Comparison of ENCODE assay signal across 35 cellular contexts in the genomic region with DNA sequence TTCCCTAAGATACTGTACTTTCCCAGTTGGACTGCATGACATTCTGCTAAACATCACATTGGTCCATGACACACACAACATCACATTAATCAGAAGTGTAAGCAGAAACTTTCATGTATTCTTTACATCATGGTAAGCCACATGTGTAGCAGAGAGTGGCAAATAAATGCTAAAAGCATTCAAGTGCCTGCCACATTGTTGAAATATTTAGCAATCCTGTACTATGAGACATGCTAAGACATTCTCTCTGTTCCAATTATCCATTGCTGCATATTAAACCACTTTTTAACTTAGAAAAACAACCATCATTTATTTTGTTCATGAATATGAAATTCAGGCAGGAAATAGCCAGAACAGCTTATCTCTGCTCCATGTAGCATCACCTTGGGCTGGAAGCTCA.
DNase-seq lines count a peak whose midpoint lies in the region; ATAC-seq and TF ChIP-seq lines count a peak whose summit lies in the region.
"Had no signal": no experiment of that assay in that cellular context is flagged by ENCODE, and none has a peak within 500 bp of the region (broad histone marks: within the 10 kb centered on the region; RNA-seq: fewer than 3 reads in every experiment).

No MANE protein-coding gene starts in this region.

- H3K36me3 ChIP-seq in SK-N-SH (replicated peaks in 1 of 2; ENCODE audit: control insufficient read depth in 1 of 2, insufficient read depth in 2 of 2, low read length in 1 of 2) (peaks cover 0 to 7% of the 10 kb centered on the region in 2 experiments), testis (ENCODE audit: low read depth, missing control alignments) (no peaks in the 10 kb centered on the region)
- H3K36me3 ChIP-seq: esophagus muscularis mucosa, left ventricle myocardium inferior, MG63 had no signal

- H3K27me3 ChIP-seq in SK-N-SH (ENCODE audit: insufficient read depth), result no peaks in the 10 kb centered on the region
- no peaks in the 10 kb centered on the region for H3K27me3 ChIP-seq in testis
- H3K27me3 ChIP-seq: dorsolateral prefrontal cortex, esophagus muscularis mucosa, MG63 had no signal

- TF ChIP-seq POLR2A in testis (IDR thresholded peaks at IDR 0.05), result no peak

- H3K9me2 ChIP-seq in SK-N-SH, result no peaks in the 10 kb centered on the region

- intact Hi-C loops in testis (cut with DNase I; ENCODE audit: low total_unique reads), result no loop called here

- peak; percentile 59 for ATAC-seq in SK-N-SH treated with all-trans-retinoic acid at 6 μM for 48 hours
- ATAC-seq in HG03280 (IDR thresholded peaks at IDR 0.05; ENCODE audit: unreplicated experiment), result no peak
- ATAC-seq: sciatic nerve; stimulated activated effector memory CD8-positive, alpha-beta T cell treated with anti-CD3 and anti-CD28 coated beads, Interleukin-12 subunit alpha, Interleukin-12 subunit beta, amount 100 ng/mL, for 72 hours had no signal

- no peaks in the 10 kb centered on the region for H4K20me1 ChIP-seq in SK-N-SH (ENCODE audit: insufficient read depth)

- no peak for TF ChIP-seq RAD21 in SK-N-SH (IDR thresholded peaks at IDR 0.05; ENCODE audit: low read length)

- no peak overlapping the region for H3K9ac ChIP-seq in SK-N-SH

- CTCF ChIA-PET in SK-N-SH (lab: Yijun Ruan, JAX), result interaction anchor here (0.7 kb wide), 1 partner anchor 1651 kb away, joined by 3 read pairs; no protein-coding TSS in a partner anchor

- H3K4me3 Mint-ChIP-seq in glutamatergic neuron (ENCODE audit: unreplicated experiment), result no peak overlapping the region
- H3K4me3 Mint-ChIP-seq: activated CD4-positive, alpha-beta memory T cell treated with anti-CD3 and anti-CD28 coated beads, Interleukin-2, amount 10 ng/mL, durations not matched to agents 7 days and 5 days; brain; CD4-positive, CD25-positive, alpha-beta regulatory T cell; stimulated activated effector memory CD8-positive, alpha-beta T cell treated with anti-CD3 and anti-CD28 coated beads, Interleukin-12 subunit alpha, Interleukin-12 subunit beta, amount 100 ng/mL, for 72 hours; T-helper 2 cell treated with Interferon-gamma antibody and Interleukin-4, amounts not matched to agents 5 μg/mL and 100 μg/mL, for 36 hours; type B pancreatic cell had no signal

- H3K27ac ChIP-seq in SK-N-SH (ENCODE audit: low read depth in 2 of 2, low read length in 1 of 2), result 0 out of 4 replicates have a peak overlapping the region, but pooled peaks of 1 of the 2 experiments have one; percentile 14
- H3K27ac ChIP-seq in testis, result no peak overlapping the region
- H3K27ac ChIP-seq: 22Rv1, dorsolateral prefrontal cortex, esophagus muscularis mucosa, left ventricle myocardium inferior had no signal

- no peaks in the 10 kb centered on the region for H3K27me3 Mint-ChIP-seq in glutamatergic neuron (ENCODE audit: unreplicated experiment)
- H3K27me3 Mint-ChIP-seq: activated CD4-positive, alpha-beta memory T cell treated with anti-CD3 and anti-CD28 coated beads, Interleukin-2, amount 10 ng/mL, durations not matched to agents 7 days and 5 days; brain; CD4-positive, CD25-positive, alpha-beta regulatory T cell; type B pancreatic cell had no signal

- peaks cover 4% of the 10 kb centered on the region; the same call in 1 of the 2 replicates for H3K79me2 ChIP-seq in SK-N-SH (ENCODE audit: insufficient read depth)

- H3K4me2 ChIP-seq in SK-N-SH, result no peak overlapping the region

- H2AFZ ChIP-seq in SK-N-SH (ENCODE audit: low read depth), result no peak overlapping the region

- H3K36me3 Mint-ChIP-seq in glutamatergic neuron (ENCODE audit: unreplicated experiment), result no peaks in the 10 kb centered on the region
- H3K36me3 Mint-ChIP-seq: brain; CD4-positive, CD25-positive, alpha-beta regulatory T cell; stimulated activated effector memory CD8-positive, alpha-beta T cell treated with anti-CD3 and anti-CD28 coated beads, Interleukin-12 subunit alpha, Interleukin-12 subunit beta, amount 100 ng/mL, for 72 hours; type B pancreatic cell had no signal

- H3K4me1 ChIP-seq in SK-N-SH (ENCODE audit: control insufficient read depth in 1 of 2, insufficient read depth in 2 of 2, low read depth in 1 of 2, low read length in 1 of 2) (no peaks in the 10 kb centered on the region), testis (no peaks in the 10 kb centered on the region)
- H3K4me1 ChIP-seq: esophagus muscularis mucosa, left ventricle myocardium inferior had no signal

- TF ChIP-seq EP300 in SK-N-SH (IDR thresholded peaks at IDR 0.05; ENCODE audit: borderline replicate concordance in 1 of 2, low read depth in 1 of 2, low read length in 1 of 2), result no peak

- POLR2A ChIA-PET in SK-N-SH (lab: Yijun Ruan, JAX), result no interaction called here

- H3F3A ChIP-seq in SK-N-SH (replicated peaks; ENCODE audit: insufficient read depth), result peaks cover 9% of the 10 kb centered on the region

- no peak overlapping the region for H3K27ac Mint-ChIP-seq in glutamatergic neuron (ENCODE audit: unreplicated experiment)
- H3K27ac Mint-ChIP-seq: activated CD4-positive, alpha-beta memory T cell treated with anti-CD3 and anti-CD28 coated beads, Interleukin-2, amount 10 ng/mL, durations not matched to agents 7 days and 5 days; brain; CD4-positive, CD25-positive, alpha-beta regulatory T cell; stimulated activated effector memory CD8-positive, alpha-beta T cell treated with anti-CD3 and anti-CD28 coated beads, Interleukin-12 subunit alpha, Interleukin-12 subunit beta, amount 100 ng/mL, for 72 hours; T-helper 2 cell treated with Interferon-gamma antibody and Interleukin-4, amounts not matched to agents 5 μg/mL and 100 μg/mL, for 36 hours; type B pancreatic cell had no signal

- H3K9me3 ChIP-seq in SK-N-SH (no peaks in the 10 kb centered on the region), testis (no peaks in the 10 kb centered on the region)
- H3K9me3 ChIP-seq: esophagus muscularis mucosa, left ventricle myocardium inferior, MG63 had no signal

- no peak overlapping the region for H3K4me3 ChIP-seq in SK-N-SH (ENCODE audit: low read depth in 2 of 2, low read length in 1 of 2)
- H3K4me3 ChIP-seq in foreskin fibroblast (ENCODE audit: low read depth in 1 of 2, low read length in 2 of 2), result no peak overlapping the region
- no peak overlapping the region for H3K4me3 ChIP-seq in testis
- H3K4me3 ChIP-seq: dorsolateral prefrontal cortex, esophagus muscularis mucosa, left ventricle myocardium inferior, MG63 had no signal

- H3K9me3 Mint-ChIP-seq in glutamatergic neuron (ENCODE audit: unreplicated experiment), result no peaks in the 10 kb centered on the region
- H3K9me3 Mint-ChIP-seq: stimulated activated effector memory CD8-positive, alpha-beta T cell treated with anti-CD3 and anti-CD28 coated beads, Interleukin-12 subunit alpha, Interleukin-12 subunit beta, amount 100 ng/mL, for 72 hours; type B pancreatic cell had no signal

- DNase-seq in SK-N-SH, result no peak
- DNase-seq in amniotic epithelial cell (ENCODE audit: low read depth), result peak; percentile 26
- DNase-seq in foreskin fibroblast, result peak; percentile 7 to 29
- DNase-seq in NCI-H1436 treated with DMSO at 0.1 percent for 48 hours (lab: John Stamatoyannopoulos, UW), result no peak
- no peak for DNase-seq in testis
- no peak for DNase-seq in glutamatergic neuron
- DNase-seq: activated CD4-positive, alpha-beta memory T cell treated with anti-CD3 and anti-CD28 coated beads, Interleukin-2, amount 10 ng/mL, durations not matched to agents 7 days and 5 days; activated CD4-positive, alpha-beta T cell treated with anti-CD3 and anti-CD28 coated beads for 1 hour; activated CD8-positive, alpha-beta memory T cell treated with anti-CD3 and anti-CD28 coated beads, Interleukin-2, amount 50 U/mL, for 4 hours; activated naive CD4-positive, alpha-beta T cell treated with Interleukin-2 at 50 U/mL for 16 hours; Calu3; CD4-positive, CD25-positive, alpha-beta regulatory T cell; DMS79; dorsolateral prefrontal cortex; H7; KBM-7; left ventricle myocardium inferior; MG63; NCI-H1105; NCI-H187 treated with DMSO at 0.1 percent for 48 hours; NCI-H2171 treated with DMSO at 0.1 percent for 48 hours; NCI-H524 treated with DMSO at 0.1 percent for 48 hours; NK-92 treated with Interleukin-12 subunit alpha and Interleukin-12 subunit beta, amount 100 ng/mL, for 24 hours; posterior cingulate gyrus; Right ventricle myocardium superior; stimulated activated CD4-positive, alpha-beta T cell treated with anti-CD3 and anti-CD28 coated beads, Interleukin-15, amount 100 ng/mL, for 24 hours had no signal

- no peaks in the 10 kb centered on the region for H3K4me1 Mint-ChIP-seq in glutamatergic neuron (ENCODE audit: low read depth, unreplicated experiment)
- H3K4me1 Mint-ChIP-seq: activated CD4-positive, alpha-beta memory T cell treated with anti-CD3 and anti-CD28 coated beads, Interleukin-2, amount 10 ng/mL, durations not matched to agents 7 days and 5 days; brain; CD4-positive, CD25-positive, alpha-beta regulatory T cell; stimulated activated effector memory CD8-positive, alpha-beta T cell treated with anti-CD3 and anti-CD28 coated beads, Interleukin-12 subunit alpha, Interleukin-12 subunit beta, amount 100 ng/mL, for 72 hours had no signal

- no peak for TF ChIP-seq CTCF in SK-N-SH (IDR thresholded peaks at IDR 0.05)
- no peak for TF ChIP-seq CTCF in foreskin fibroblast (IDR thresholded peaks at IDR 0.05; ENCODE audit: low read depth, low read length)
- no peak for TF ChIP-seq CTCF in testis (IDR thresholded peaks at IDR 0.05)
- TF ChIP-seq CTCF in glutamatergic neuron (IDR thresholded peaks at IDR 0.05; ENCODE audit: partially characterized antibody, unreplicated experiment), result no peak

TF ChIP-seq in SK-N-SH treated with all-trans-retinoic acid at 6 μM for 48 hours, 23 proteins besides CTCF, POLR2A, EP300 and RAD21 (continues in another document):
- no peak for TF ChIP-seq ARNTL (CRISPR knock-in tag; IDR thresholded peaks at IDR 0.05; ENCODE audit: borderline replicate concordance, low read depth)
- no peak for TF ChIP-seq SNAI2 (CRISPR knock-in tag; IDR thresholded peaks at IDR 0.05)
- TF ChIP-seq BACH2 (CRISPR knock-in tag; IDR thresholded peaks at IDR 0.05; ENCODE audit: borderline replicate concordance), result no peak
- no peak for TF ChIP-seq PPARA (CRISPR knock-in tag; IDR thresholded peaks at IDR 0.05; ENCODE audit: borderline replicate concordance)

TF ChIP-seq in SK-N-SH, 30 proteins besides CTCF, POLR2A, EP300 and RAD21:
- no peak for TF ChIP-seq TAF1 (IDR thresholded peaks at IDR 0.05; ENCODE audit: borderline replicate concordance, low read depth, low read length)
- no peak for TF ChIP-seq GATA2 (CRISPR knock-in tag; IDR thresholded peaks at IDR 0.05)
TF ChIP-seq in SK-N-SH: peak in this region for 0.

Comparison
In these comparisons a context has a peak if more than half of its experiments do, and no peak if none do; other contexts are left out.
1. DNase-seq: peak in amniotic epithelial cell (single experiment) and foreskin fibroblast (2 of 2); none in SK-N-SH (single experiment), NCI-H1436 treated with DMSO at 0.1 percent for 48 hours (single experiment), testis (single experiment) and glutamatergic neuron (single experiment).